In the genomic region with DNA sequence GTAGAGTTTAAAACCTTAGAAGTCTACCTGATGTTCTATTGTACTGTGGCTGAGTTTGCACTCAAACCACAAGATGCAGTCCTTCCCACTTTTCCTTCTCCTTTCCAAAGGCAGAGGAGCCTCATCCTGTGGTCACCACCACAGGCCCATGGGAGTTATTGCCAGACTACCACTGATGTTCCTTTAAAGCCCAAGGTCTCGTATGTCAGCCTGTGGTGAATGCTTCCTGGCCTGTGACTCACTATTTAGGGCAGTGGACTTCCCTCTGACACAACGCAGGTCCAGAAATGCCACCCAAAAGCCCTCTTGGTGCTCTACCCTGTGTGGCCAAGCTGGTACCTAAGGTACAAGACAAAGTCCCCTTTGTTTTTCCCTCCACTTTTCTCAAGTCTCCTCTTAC, we compare ENCODE assay signal across 25 cellular contexts. TPM values are rescaled to one million over a fixed set of nuclear protein-coding genes. Genes with fewer than 3 reads are reported as not detected.
DNase-seq lines count a peak whose midpoint lies in the region; ATAC-seq, FAIRE-seq and TF ChIP-seq lines count a peak whose summit lies in the region.
"Had no signal": no experiment of that assay in that cellular context is flagged by ENCODE, and none has a peak within 500 bp of the region (broad histone marks: within the 10 kb centered on the region; RNA-seq: fewer than 3 reads in every experiment).

No MANE protein-coding gene starts in this region.

- ATAC-seq in IMR-90 (ENCODE audit: low read depth): no peak
- ATAC-seq in lower lobe of right lung: peak; percentile 65 to 78
- ATAC-seq in right cardiac atrium: no peak
- ATAC-seq: activated CD8-positive, alpha-beta memory T cell treated with anti-CD3 and anti-CD28 coated beads, Interleukin-2, amount 10 ng/mL, durations not matched to agents 7 days and 5 days; activated T-helper 17 cell treated with anti-CD3 and anti-CD28 coated beads, Interleukin-2, amount 50 U/mL, for 72 hours; naive thymus-derived CD8-positive, alpha-beta T cell; Right ventricle myocardium inferior; T-cell had no signal

- H4K8ac ChIP-seq in IMR-90 (ENCODE audit: low read depth in 2 of 2, low read length in 2 of 2): no peak overlapping the region

- dilution Hi-C loops in IMR-90 (cut with HindIII; ENCODE audit: low sequenced_read_pairs, unreplicated experiment): no loop called here

- H3K4ac ChIP-seq in IMR-90 (ENCODE audit: low read depth, low read length): no peak overlapping the region

- TF ChIP-seq RAD21 in IMR-90 (IDR thresholded peaks at IDR 0.05; ENCODE audit: low read length): no peak

- no peak for FAIRE-seq in astrocyte (lab: Jason Lieb, UNC)
- FAIRE-seq: bronchial epithelial cell, keratinocyte had no signal

- no peaks in the 10 kb centered on the region for H4K20me1 ChIP-seq in BLaER1 treated with 17β-estradiol and CSF1 and Interleukin-3, amounts not matched to agents 10 nM and 100 nM
- H4K20me1 ChIP-seq in IMR-90 (ENCODE audit: insufficient read depth, low read length): no peaks in the 10 kb centered on the region
- H4K20me1 ChIP-seq in astrocyte (ENCODE audit: insufficient read depth, low read length): no peaks in the 10 kb centered on the region

- H3K79me1 ChIP-seq in IMR-90 (ENCODE audit: low read depth in 1 of 2, low read length in 2 of 2): no peaks in the 10 kb centered on the region

- H3K36me3 ChIP-seq in BLaER1 treated with 17β-estradiol and CSF1 and Interleukin-3, amounts not matched to agents 10 nM and 100 nM: no peaks in the 10 kb centered on the region
- H3K36me3 ChIP-seq in IMR-90 (ENCODE audit: control insufficient read depth, insufficient read depth, low read length) (no peaks in the 10 kb centered on the region), astrocyte (ENCODE audit: insufficient read depth, low read length) (no peaks in the 10 kb centered on the region), lower lobe of right lung (no peaks in the 10 kb centered on the region)

- H3K9me3 ChIP-seq in BLaER1 treated with 17β-estradiol and CSF1 and Interleukin-3, amounts not matched to agents 10 nM and 100 nM (replicated peaks in 1 of 11): peaks cover 11 to 23% (median 18%) of the 10 kb centered on the region in 11 experiments; a peak in 19 of 22 replicates
- H3K9me3 ChIP-seq in IMR-90 (ENCODE audit: control insufficient read depth, insufficient read depth, low read length) (no peaks in the 10 kb centered on the region), astrocyte (ENCODE audit: insufficient read depth, low read depth, low read length) (no peaks in the 10 kb centered on the region), lower lobe of right lung (no peaks in the 10 kb centered on the region), right cardiac atrium (ENCODE audit: control insufficient read depth, low read length) (no peaks in the 10 kb centered on the region)
- H3K9me3 ChIP-seq: testis had no signal

- no peak overlapping the region for H2AK5ac ChIP-seq in IMR-90 (ENCODE audit: low read depth, low read length)

- no peaks in the 10 kb centered on the region for H3K27me3 ChIP-seq in BLaER1 treated with 17β-estradiol and CSF1 and Interleukin-3, amounts not matched to agents 10 nM and 100 nM
- H3K27me3 ChIP-seq in IMR-90 (ENCODE audit: control insufficient read depth, insufficient read depth, low read length) (no peaks in the 10 kb centered on the region), astrocyte (ENCODE audit: insufficient read depth, low read length) (no peaks in the 10 kb centered on the region), lower lobe of right lung (ENCODE audit: low read depth) (no peaks in the 10 kb centered on the region), right cardiac atrium (ENCODE audit: control insufficient read depth, insufficient read depth) (no peaks in the 10 kb centered on the region)
- H3K27me3 ChIP-seq: testis had no signal

- H3K36me3 Mint-ChIP-seq in astrocyte (ENCODE audit: low read depth, unreplicated experiment): no peaks in the 10 kb centered on the region
- H3K36me3 Mint-ChIP-seq: activated CD8-positive, alpha-beta memory T cell treated with anti-CD3 and anti-CD28 coated beads, Interleukin-2, amount 10 ng/mL, durations not matched to agents 7 days and 5 days; activated naive CD8-positive, alpha-beta T cell treated with anti-CD3 and anti-CD28 coated beads, Interleukin-2, amount 10 ng/mL, durations not matched to agents 7 days and 5 days; CD8-positive, alpha-beta memory T cell; memory B cell; stimulated activated effector memory CD8-positive, alpha-beta T cell treated with anti-CD3 and anti-CD28 coated beads, Interleukin-12 subunit alpha, Interleukin-12 subunit beta, amount 100 ng/mL, for 72 hours; T-cell had no signal

- H3K79me2 ChIP-seq in astrocyte (ENCODE audit: insufficient read depth, low read length): no peaks in the 10 kb centered on the region
- H3K79me2 ChIP-seq: parathyroid adenoma had no signal

- H2AFZ ChIP-seq in IMR-90 (replicated peaks; ENCODE audit: low read length, poor library complexity) (no peak overlapping the region), astrocyte (ENCODE audit: low read depth, low read length) (no peak overlapping the region)
- H2AFZ ChIP-seq: parathyroid adenoma had no signal

- in situ Hi-C loops in IMR-90 (cut with MboI; ENCODE audit: low sequenced_read_pairs): no loop called here

- H3K9ac ChIP-seq in BLaER1 treated with 17β-estradiol and CSF1 and Interleukin-3, amounts not matched to agents 10 nM and 100 nM: no peak overlapping the region
- H3K9ac ChIP-seq in IMR-90 (ENCODE audit: low read depth, low read length) (no peak overlapping the region), astrocyte (ENCODE audit: low read length) (no peak overlapping the region)
- H3K9ac ChIP-seq: parathyroid adenoma had no signal

- POLR2A ChIA-PET in IMR-90 (lab: Charles Lee; ENCODE audit: unreplicated experiment): no interaction called here

- H3K4me3 Mint-ChIP-seq in astrocyte (ENCODE audit: unreplicated experiment): no peak overlapping the region
- H3K4me3 Mint-ChIP-seq: activated CD8-positive, alpha-beta memory T cell treated with anti-CD3 and anti-CD28 coated beads, Interleukin-2, amount 10 ng/mL, durations not matched to agents 7 days and 5 days; activated naive CD8-positive, alpha-beta T cell treated with anti-CD3 and anti-CD28 coated beads, Interleukin-2, amount 10 ng/mL, durations not matched to agents 7 days and 5 days; activated T-helper 17 cell treated with anti-CD3 and anti-CD28 coated beads, Interleukin-2, amount 50 U/mL, for 72 hours; CD8-positive, alpha-beta memory T cell; memory B cell; naive thymus-derived CD8-positive, alpha-beta T cell; stimulated activated effector memory CD8-positive, alpha-beta T cell treated with anti-CD3 and anti-CD28 coated beads, Interleukin-12 subunit alpha, Interleukin-12 subunit beta, amount 100 ng/mL, for 72 hours; T-cell had no signal

- no peak overlapping the region for H2BK20ac ChIP-seq in IMR-90 (ENCODE audit: low read depth, low read length)

- TF ChIP-seq POLR2A in IMR-90 (IDR thresholded peaks at IDR 0.05; ENCODE audit: low read depth, low read length): no peak

- 65% methylated on average over 2 of the region's 2 CpGs; no CpG with 5 or more reads in 1 of the 2 experiments for WGBS in IMR-90 (ENCODE audit: extremely low coverage in 2 of 2, insufficient read length in 1 of 2), 2 experiments
- WGBS in right cardiac atrium: 86% methylated on average over 2 of the region's 2 CpGs

- no peak overlapping the region for H3K27ac Mint-ChIP-seq in astrocyte (ENCODE audit: unreplicated experiment)
- H3K27ac Mint-ChIP-seq: activated CD8-positive, alpha-beta memory T cell treated with anti-CD3 and anti-CD28 coated beads, Interleukin-2, amount 10 ng/mL, durations not matched to agents 7 days and 5 days; activated naive CD8-positive, alpha-beta T cell treated with anti-CD3 and anti-CD28 coated beads, Interleukin-2, amount 10 ng/mL, durations not matched to agents 7 days and 5 days; activated T-helper 17 cell treated with anti-CD3 and anti-CD28 coated beads, Interleukin-2, amount 50 U/mL, for 72 hours; CD8-positive, alpha-beta memory T cell; memory B cell; stimulated activated effector memory CD8-positive, alpha-beta T cell treated with anti-CD3 and anti-CD28 coated beads, Interleukin-12 subunit alpha, Interleukin-12 subunit beta, amount 100 ng/mL, for 72 hours; T-cell had no signal

- H3K27ac ChIP-seq in BLaER1 treated with 17β-estradiol and CSF1 and Interleukin-3, amounts not matched to agents 10 nM and 100 nM: peak overlapping the region in 1 of 11 experiments; percentile 31; a peak in 1 of 22 replicates
- H3K27ac ChIP-seq in IMR-90 (ENCODE audit: insufficient read depth, low read length) (no peak overlapping the region), astrocyte (ENCODE audit: low read depth, low read length) (no peak overlapping the region), lower lobe of right lung (no peak overlapping the region), right cardiac atrium (ENCODE audit: low read length) (no peak overlapping the region)
- H3K27ac ChIP-seq: parathyroid adenoma, testis had no signal

- H3K9me3 Mint-ChIP-seq in astrocyte (ENCODE audit: unreplicated experiment): peaks cover 10% of the 10 kb centered on the region
- H3K9me3 Mint-ChIP-seq: activated naive CD8-positive, alpha-beta T cell treated with anti-CD3 and anti-CD28 coated beads, Interleukin-2, amount 10 ng/mL, durations not matched to agents 7 days and 5 days; activated T-helper 17 cell treated with anti-CD3 and anti-CD28 coated beads, Interleukin-2, amount 50 U/mL, for 72 hours; stimulated activated effector memory CD8-positive, alpha-beta T cell treated with anti-CD3 and anti-CD28 coated beads, Interleukin-12 subunit alpha, Interleukin-12 subunit beta, amount 100 ng/mL, for 72 hours; T-cell had no signal

- H3K4me1 ChIP-seq in BLaER1 treated with 17β-estradiol and CSF1 and Interleukin-3, amounts not matched to agents 10 nM and 100 nM: peaks cover 9 to 23% (median 18%) of the 10 kb centered on the region in 10 experiments
- peaks cover 3% of the 10 kb centered on the region for H3K4me1 ChIP-seq in IMR-90 (ENCODE audit: control insufficient read depth, insufficient read depth, low read length)
- no peaks in the 10 kb centered on the region for H3K4me1 ChIP-seq in astrocyte (ENCODE audit: insufficient read depth, low read length)
- H3K4me1 ChIP-seq in lower lobe of right lung: no peaks in the 10 kb centered on the region
- H3K4me1 ChIP-seq in right cardiac atrium (ENCODE audit: control insufficient read depth, insufficient read depth, low read length): no peaks in the 10 kb centered on the region
- H3K4me1 ChIP-seq: parathyroid adenoma, testis had no signal

- H4K5ac ChIP-seq in IMR-90 (ENCODE audit: low read depth, low read length): no peak overlapping the region

- peaks cover 9% of the 10 kb centered on the region for H3K4me1 Mint-ChIP-seq in astrocyte (ENCODE audit: low read depth, unreplicated experiment)
- H3K4me1 Mint-ChIP-seq: activated CD8-positive, alpha-beta memory T cell treated with anti-CD3 and anti-CD28 coated beads, Interleukin-2, amount 10 ng/mL, durations not matched to agents 7 days and 5 days; activated naive CD8-positive, alpha-beta T cell treated with anti-CD3 and anti-CD28 coated beads, Interleukin-2, amount 10 ng/mL, durations not matched to agents 7 days and 5 days; activated T-helper 17 cell treated with anti-CD3 and anti-CD28 coated beads, Interleukin-2, amount 50 U/mL, for 72 hours; CD8-positive, alpha-beta memory T cell; memory B cell; naive thymus-derived CD8-positive, alpha-beta T cell; stimulated activated effector memory CD8-positive, alpha-beta T cell treated with anti-CD3 and anti-CD28 coated beads, Interleukin-12 subunit alpha, Interleukin-12 subunit beta, amount 100 ng/mL, for 72 hours; T-cell had no signal

- H3K18ac ChIP-seq in IMR-90 (ENCODE audit: low read depth, low read length): no peak overlapping the region

- no peak overlapping the region for H4K91ac ChIP-seq in IMR-90 (ENCODE audit: insufficient read depth, low read depth, low read length)

- CTCF ChIA-PET in IMR-90 (lab: Yijun Ruan, JAX): no interaction called here

- peak overlapping the region; percentile 42 to 93 (median 81) for H3K4me2 ChIP-seq in BLaER1 treated with 17β-estradiol and CSF1 and Interleukin-3, amounts not matched to agents 10 nM and 100 nM
- H3K4me2 ChIP-seq in IMR-90 (ENCODE audit: low read depth, low read length) (no peak overlapping the region), astrocyte (ENCODE audit: low read length) (no peak overlapping the region)

- H3K9me1 ChIP-seq in IMR-90 (ENCODE audit: insufficient read depth, low read length): no peaks in the 10 kb centered on the region

- BruUV-seq in IMR-90 (replicated peaks; lab: Mats Ljungman, UMichigan): no TSS peak

- no peak overlapping the region for H3K23ac ChIP-seq in IMR-90 (ENCODE audit: low read depth, low read length)

- TF ChIP-seq CTCF in IMR-90 (conservative IDR thresholded peaks at IDR 0.05; ENCODE audit: low read depth, low read length) (no peak), astrocyte (IDR thresholded peaks at IDR 0.05; ENCODE audit: insufficient read depth, low read depth, low read length) (no peak), lower lobe of right lung (IDR thresholded peaks at IDR 0.05) (no peak)

- DNase-seq in IMR-90: peak; percentile 23
- peak; percentile 31 for DNase-seq in astrocyte (ENCODE audit: low read depth)
- DNase-seq in lower lobe of right lung: no peak
- no peak for DNase-seq in activated gamma-delta T cell treated with Interleukin-2 at 50 U/mL for 16 hours
- DNase-seq in right cardiac atrium: no peak
- DNase-seq in C1 segment of cervical spinal cord (lab: John Stamatoyannopoulos, UW): no peak
- DNase-seq in anterior cingulate cortex (lab: John Stamatoyannopoulos, UW): no peak
- DNase-seq: activated CD4-positive, alpha-beta T cell treated with anti-CD3 and anti-CD28 coated beads for 48 hours; activated CD8-positive, alpha-beta memory T cell treated with anti-CD3 and anti-CD28 coated beads, Interleukin-2, amount 10 ng/mL, durations not matched to agents 7 days and 5 days; activated naive CD8-positive, alpha-beta T cell treated with anti-CD3 and anti-CD28 coated beads, Interleukin-2, amount 10 ng/mL, durations not matched to agents 7 days and 5 days; CD8-positive, alpha-beta memory T cell; DMS79 treated with DMSO at 0.1 percent for 48 hours; hippocampal formation; naive thymus-derived CD8-positive, alpha-beta T cell; NCI-H146; T-cell; testis had no signal

- H2AK9ac ChIP-seq in IMR-90 (replicated peaks; ENCODE audit: low read depth, low read length, poor library complexity): no peak overlapping the region

- no peak overlapping the region for H3K56ac ChIP-seq in IMR-90 (ENCODE audit: extremely low read depth, insufficient read depth, low read length)

- H2BK120ac ChIP-seq in IMR-90 (ENCODE audit: low read depth, low read length): no peak overlapping the region

- no peak overlapping the region for H2BK5ac ChIP-seq in IMR-90 (ENCODE audit: low read depth, low read length, poor library complexity, severe bottlenecking)

- no peak overlapping the region for H2BK15ac ChIP-seq in IMR-90 (ENCODE audit: low read depth, low read length)

- intact Hi-C loops in IMR-90 (cut with micrococcal nuclease) (no loop called here), lower lobe of right lung (cut with DNase I) (no loop called here), right cardiac atrium (cut with DNase I) (no loop called here)

- peaks cover 2% of the 10 kb centered on the region for H3K27me3 Mint-ChIP-seq in astrocyte (ENCODE audit: low read depth, unreplicated experiment)

- H3K4me3 ChIP-seq in BLaER1 treated with 17β-estradiol and CSF1 and Interleukin-3, amounts not matched to agents 10 nM and 100 nM: no peak overlapping the region
- H3K4me3 ChIP-seq in IMR-90 (ENCODE audit: insufficient read depth, low read depth, low read length): no peak overlapping the region
- H3K4me3 ChIP-seq in astrocyte (ENCODE audit: insufficient read depth, low read depth, low read length): no peak overlapping the region
- no peak overlapping the region for H3K4me3 ChIP-seq in lower lobe of right lung
- H3K4me3 ChIP-seq in right cardiac atrium (ENCODE audit: low read length): no peak overlapping the region
- H3K4me3 ChIP-seq: testis had no signal

- H3K14ac ChIP-seq in IMR-90 (replicated peaks; ENCODE audit: low read depth, low read length): no peak overlapping the region

RNA-seq across cellular contexts. Expression of a gene that starts 14.8 kb away (rescaled TPM):
- 10.9 and 15.6 TPM in 2 replicates for total RNA-seq in IMR-90 (2012; rRNA removed)
- 8.5 and 11.4 TPM in 2 replicates for polyA plus RNA-seq in IMR-90 (2012; rRNA removed)
- polyA plus RNA-seq in IMR-90 (2012; cell fraction: cytosol; rRNA removed): 1.8 and 1.9 TPM in 2 replicates
- polyA plus RNA-seq in IMR-90 (2012; cell fraction: nucleus; rRNA removed; ENCODE audit: low replicate concordance): 3.0 and 23.7 TPM in 2 replicates
- 29.1 and 34.3 TPM in 2 replicates for total RNA-seq in astrocyte
- 77.9 TPM for total RNA-seq in lower lobe of right lung
- total RNA-seq in right cardiac atrium: 10 to 100 TPM in 2 of 4 donors, 1 to 10 TPM in 2; 7.2 to 10.8 (median 9.9) TPM
- polyA plus RNA-seq in right cardiac atrium: 7.9 TPM

Comparison
In these comparisons a context has a peak if more than half of its experiments do, and no peak if none do; other contexts are left out.
1. H3K4me2 ChIP-seq: peak in BLaER1 treated with 17β-estradiol and CSF1 and Interleukin-3, amounts not matched to agents 10 nM and 100 nM (11 of 11); none in IMR-90 (single experiment) and astrocyte (single experiment).
2. ATAC-seq: peak in lower lobe of right lung (2 of 2); none in IMR-90 (single experiment) and right cardiac atrium (0 of 2).
3. DNase-seq: peak in IMR-90 (single experiment) and astrocyte (single experiment); none in lower lobe of right lung (single experiment), activated gamma-delta T cell treated with Interleukin-2 at 50 U/mL for 16 hours (single experiment), right cardiac atrium (0 of 3), C1 segment of cervical spinal cord (0 of 14) and anterior cingulate cortex (0 of 58).